ENCODE assay signal across 12 cellular contexts in genomic region chr4:155208258-155209054, GRCh38. TPM values are rescaled to one million over a fixed set of nuclear protein-coding genes. Genes with fewer than 3 reads are reported as not detected.
DNase-seq lines count a peak whose midpoint lies in the region; ATAC-seq, FAIRE-seq and TF ChIP-seq lines count a peak whose summit lies in the region.
"Had no signal": no experiment of that assay in that cellular context is flagged by ENCODE, and none has a peak within 500 bp of the region (broad histone marks: within the 10 kb centered on the region; RNA-seq: fewer than 3 reads in every experiment).

Gene NPY2R, plus strand, starts transcription at chr4:155208636. Its CDS starts 5,304 bp downstream, at chr4:155213940.

- no peaks in the 10 kb centered on the region for H3K79me1 ChIP-seq in neuronal stem cell (ENCODE audit: low read depth, low read length)

- CTCF ChIA-PET in A549 (lab: Yijun Ruan, JAX) (interaction anchor here (0.7 to 1.6 kb wide), 4 partner anchors 12 to 227 kb away, joined by 3 to 7 read pairs (median 4); no protein-coding TSS in a partner anchor), Panc1 (lab: Charles Lee) (no interaction called here)

- POLR2A ChIA-PET in A549 (lab: Yijun Ruan, JAX) (no interaction called here), Panc1 (lab: Charles Lee) (no interaction called here)

- H2AK5ac ChIP-seq in neuronal stem cell (ENCODE audit: low read depth, low read length): no peak within 1 kb of the TSS

- peak within 1 kb of the TSS; percentile 94 for H3K9ac ChIP-seq in neuronal stem cell (ENCODE audit: low read depth, low read length, poor library complexity)

- TF ChIP-seq EP300 in A549 (IDR thresholded peaks at IDR 0.05): no peak

- FAIRE-seq in A549 (lab: Jason Lieb, UNC) (no peak), H54 (lab: Jason Lieb, UNC) (no peak)

- no peak within 1 kb of the TSS for H3K4ac ChIP-seq in neuronal stem cell (ENCODE audit: low read length)

- peak within 1 kb of the TSS; percentile 92 for H2BK5ac ChIP-seq in neuronal stem cell (ENCODE audit: low read length)

- H4K8ac ChIP-seq in neuronal stem cell (ENCODE audit: low read depth, low read length): no peak within 1 kb of the TSS

- in situ Hi-C loops in Panc1 (cut with HindIII; ENCODE audit: low pct_unique_long_range_greater_than_20kb, low sequenced_read_pairs): no loop called here

- H3K18ac ChIP-seq in neuronal stem cell (ENCODE audit: low read length): peak within 1 kb of the TSS; percentile 98

- TF ChIP-seq CTCF in A549 (IDR thresholded peaks at IDR 0.05) (peak; percentile 17; the same call in 1 of the 3 replicates), Panc1 (IDR thresholded peaks at IDR 0.05) (no peak)

- WGBS in A549 (ENCODE audit: missing lambda C conversion rate): 9% methylated on average over 22 of the region's 55 CpGs
- WGBS in neuronal stem cell (ENCODE audit: extremely low coverage in 2 of 2, insufficient read length in 2 of 2, insufficient replicate concordance in 1 of 2), 2 donors: no CpG with 5 or more reads among the region's 55 CpGs

- ATAC-seq in A549 (peak; percentile 73 to 77), Panc1 (peak; percentile 48; the same call in 1 of the 2 replicates)
- ATAC-seq: T-cell had no signal

- BruUV-seq in Panc1 (replicated peaks; lab: Mats Ljungman, UMichigan): no TSS peak

- no peak within 1 kb of the TSS for H3K14ac ChIP-seq in neuronal stem cell (ENCODE audit: low read length)

- DNase-seq in A549 (ENCODE audit: low read depth in 1 of 2, low spot score in 1 of 2) (peak; percentile 1 to 6), Panc1 (ENCODE audit: low read depth, low spot score) (no peak), glomerular visceral epithelial cell (ENCODE audit: extremely low spot score) (peak; percentile 11), neuronal stem cell (ENCODE audit: low spot score) (peak; percentile 65), H54 (ENCODE audit: insufficient read length, low spot score) (no peak), NOMO-1 (lab: John Stamatoyannopoulos, UW; ENCODE audit: unreplicated experiment in 2 of 2) (no peak), SKM-1 treated with dmso at 0.1 percent for 144 hours (lab: John Stamatoyannopoulos, UW; ENCODE audit: unreplicated experiment) (no peak), AG08395 (ENCODE audit: low spot score) (no peak)
- DNase-seq: cerebellar nuclear complex, GOT3, NCI-H2171, T-cell had no signal

- H3K23ac ChIP-seq in neuronal stem cell (ENCODE audit: low read depth, low read length, poor library complexity): no peak within 1 kb of the TSS

- H3K4me2 ChIP-seq in A549 (peak within 1 kb of the TSS; percentile 81), neuronal stem cell (ENCODE audit: insufficient read depth, low read length, poor library complexity, severe bottlenecking) (peak within 1 kb of the TSS; percentile 97)

- TF ChIP-seq RAD21 in A549 (conservative IDR thresholded peaks at IDR 0.05 in 1 of 2, IDR thresholded peaks at IDR 0.05 in 1 of 2): no peak

- H2AFZ ChIP-seq in neuronal stem cell (ENCODE audit: low read length): peak within 1 kb of the TSS; percentile 78

- no peaks in the 10 kb centered on the region for H3K4me1 ChIP-seq in A549
- H3K4me1 ChIP-seq in Panc1 (ENCODE audit: control insufficient read depth, insufficient read depth, low read length): no peaks in the 10 kb centered on the region
- H3K4me1 ChIP-seq in neuronal stem cell (ENCODE audit: control insufficient read depth in 2 of 2, insufficient read depth in 1 of 2, low read depth in 1 of 2, low read length in 2 of 2): no peaks in the 10 kb centered on the region

- TF ChIP-seq POLR2A in A549 (IDR thresholded peaks at IDR 0.05; ENCODE audit: low read length) (no peak), H54 (IDR thresholded peaks at IDR 0.05; ENCODE audit: low read depth, low read length) (no peak)

- H3K27me3 ChIP-seq in Panc1 (ENCODE audit: control insufficient read depth, insufficient read depth, low read length) (peaks cover 3% of the 10 kb centered on the region), neuronal stem cell (ENCODE audit: control insufficient read depth in 3 of 3, insufficient read depth in 3 of 3, low read depth in 1 of 3, low read length in 3 of 3) (peaks cover 0 to 65% (median 0%) of the 10 kb centered on the region in 3 experiments)

- H2BK12ac ChIP-seq in neuronal stem cell (ENCODE audit: low read length): peak within 1 kb of the TSS; percentile 8

- peak within 1 kb of the TSS; percentile 46 for H3K4me3 ChIP-seq in A549
- peak within 1 kb of the TSS; percentile 11 to 28; a peak in 3 of 4 replicates for H3K4me3 ChIP-seq in Panc1 (ENCODE audit: low read depth in 2 of 2, low read length in 2 of 2)
- peak within 1 kb of the TSS; percentile 15 to 91 for H3K4me3 ChIP-seq in neuronal stem cell (ENCODE audit: low read length in 2 of 2)

- H2BK120ac ChIP-seq in neuronal stem cell (ENCODE audit: low read depth, low read length): peak within 1 kb of the TSS; percentile 14

- H3K9me3 ChIP-seq in A549: no peaks in the 10 kb centered on the region
- H3K9me3 ChIP-seq in Panc1 (ENCODE audit: control insufficient read depth, insufficient read depth, low read depth, low read length): no peaks in the 10 kb centered on the region
- H3K9me3 ChIP-seq in neuronal stem cell (replicated peaks in 1 of 2; ENCODE audit: control insufficient read depth in 2 of 2, insufficient read depth in 1 of 2, low read depth in 1 of 2, low read length in 2 of 2): no peaks in the 10 kb centered on the region

- H4K91ac ChIP-seq in neuronal stem cell (ENCODE audit: low read depth, low read length, poor library complexity): peak within 1 kb of the TSS; percentile 74

- H2BK15ac ChIP-seq in neuronal stem cell (ENCODE audit: low read length): peak within 1 kb of the TSS; percentile 97

- H3K27ac ChIP-seq in A549 (peak within 1 kb of the TSS in 1 of 2 experiments; percentile 53; a peak in 3 of 6 replicates), Panc1 (ENCODE audit: low read length) (no peak within 1 kb of the TSS), neuronal stem cell (replicated peaks; ENCODE audit: low read length) (no peak within 1 kb of the TSS)

- H3K36me3 ChIP-seq in Panc1 (ENCODE audit: control insufficient read depth, insufficient read depth, low read length) (no peaks in the 10 kb centered on the region), neuronal stem cell (replicated peaks in 1 of 2; ENCODE audit: control insufficient read depth in 2 of 2, insufficient read depth in 2 of 2, low read length in 2 of 2) (no peaks in the 10 kb centered on the region)

- intact Hi-C loops in Panc1 (cut with micrococcal nuclease; ENCODE audit: unreplicated experiment): loop anchor here (10.0 kb wide), 1 partner anchor 146 kb away; no protein-coding TSS in a partner anchor

TF ChIP-seq in A549, 52 proteins besides CTCF, POLR2A, EP300 and RAD21:
- TF ChIP-seq SMC3 (IDR thresholded peaks at IDR 0.05) (peak; percentile 20; the same call in 1 of the 3 replicates), RFX5 (IDR thresholded peaks at IDR 0.05) (no peak)

RNA-seq across cellular contexts. Expression of gene NPY2R, which starts in this region (rescaled TPM):
- polyA plus RNA-seq in A549 (2011; rRNA removed) (0.26 and 0.37 TPM in 2 replicates), A549 (2017; fragmentation: RNase III; extraction: RNeasy Plus Mini Kit Qiagen cat#74134 plus additional on column Dnase treatment) (0.05 to 0.07 TPM (median 0.07 TPM) in 3 replicates)
- polyA plus RNA-seq in A549 (2012; cell fraction: cytosol; rRNA removed): 0.04 TPM in 1 of 2 replicates, not detected in the other
- 0.04 TPM in 1 of 2 replicates, not detected in the other for polyA plus RNA-seq in A549 (2012; cell fraction: nucleus; rRNA removed)
- 0.58 and 0.62 TPM in 2 replicates for polyA minus RNA-seq in A549 (2011; rRNA and poly(A)+ RNA removed)
- not detected for total RNA-seq in Panc1 (2021; ENCODE audit: unreplicated experiment)
- not detected for polyA plus RNA-seq in Panc1 (2012; ENCODE audit: insufficient read length)
- 10.6 TPM for polyA plus RNA-seq in neuronal stem cell (2013, experiment 1 of 2)
- 10.5 TPM for polyA plus RNA-seq in neuronal stem cell (2013, experiment 2 of 2)
- total RNA-seq: T-cell had no signal

Comparison
In these comparisons a context has a peak if more than half of its experiments do, and no peak if none do; other contexts are left out.
1. Peak in DNase-seq, ATAC-seq, H3K4me3 ChIP-seq and H3K4me2 ChIP-seq in A549; RNA of the gene not detected or under 1 TPM.
2. Peak in ATAC-seq and H3K4me3 ChIP-seq in Panc1; RNA of the gene not detected or under 1 TPM.
3. DNase-seq: peak in glomerular visceral epithelial cell (single experiment) and neuronal stem cell (single experiment); none in Panc1 (single experiment), H54 (single experiment), NOMO-1 (0 of 2), SKM-1 treated with dmso at 0.1 percent for 144 hours (single experiment) and AG08395 (single experiment).
4. Peak in every context shown above with its lines, with median percentiles within 50 percentile points of each other: H3K4me3 ChIP-seq.